8 cellular contexts compared by ENCODE assay signal in genomic region chr14:68807148-68807600, GRCh38. TPM values are rescaled to one million over a fixed set of nuclear protein-coding genes. Genes with fewer than 3 reads are reported as not detected.
DNase-seq lines count a peak whose midpoint lies in the region; ATAC-seq, FAIRE-seq and TF ChIP-seq lines count a peak whose summit lies in the region.

No MANE protein-coding gene starts in this region.

- H3K4me3 Mint-ChIP-seq in activated T-cell treated with anti-CD3 and anti-CD28 coated beads, Interleukin-2, amount 50 U/mL, for 72 hours, result peak overlapping the region; percentile 16 to 18

- H3K9me3 Mint-ChIP-seq in activated naive CD4-positive, alpha-beta T cell treated with anti-CD3 and anti-CD28 coated beads, Interleukin-2, amount 50 U/mL, for 72 hours, result peaks cover 0 to 3% of the 10 kb centered on the region in 2 donors
- H3K9me3 Mint-ChIP-seq in activated T-cell treated with anti-CD3 and anti-CD28 coated beads, Interleukin-2, amount 50 U/mL, for 72 hours, result peaks cover 0 to 1% of the 10 kb centered on the region in 2 donors

- peak in 1 of 2 donors; percentile 52 for ATAC-seq in activated naive CD4-positive, alpha-beta T cell treated with anti-CD3 and anti-CD28 coated beads, Interleukin-2, amount 50 U/mL, for 72 hours
- ATAC-seq in activated T-cell treated with anti-CD3 and anti-CD28 coated beads, Interleukin-2, amount 50 U/mL, for 72 hours (replicated peaks in 1 of 2), result peak in 1 of 2 donors; percentile 20
- peak; percentile 71 for ATAC-seq in left ventricle myocardium superior
- no peak for ATAC-seq in GM21423 (IDR thresholded peaks at IDR 0.05; ENCODE audit: unreplicated experiment)
- no peak for ATAC-seq in HG03135 (IDR thresholded peaks at IDR 0.05; ENCODE audit: unreplicated experiment)

- peaks cover 37% of the 10 kb centered on the region for H3K4me1 Mint-ChIP-seq in activated T-cell treated with anti-CD3 and anti-CD28 coated beads, Interleukin-2, amount 50 U/mL, for 72 hours (ENCODE audit: low read depth)

- peaks cover 3 to 12% of the 10 kb centered on the region in 2 donors for H3K36me3 Mint-ChIP-seq in activated naive CD4-positive, alpha-beta T cell treated with anti-CD3 and anti-CD28 coated beads, Interleukin-2, amount 50 U/mL, for 72 hours
- peaks cover 2 to 9% of the 10 kb centered on the region in 2 donors for H3K36me3 Mint-ChIP-seq in activated T-cell treated with anti-CD3 and anti-CD28 coated beads, Interleukin-2, amount 50 U/mL, for 72 hours (ENCODE audit: insufficient read depth in 2 of 2)

- TF ChIP-seq POLR2A in H54 (IDR thresholded peaks at IDR 0.05; ENCODE audit: low read depth, low read length), result no peak

- peak overlapping the region; percentile 54 for H3K27ac ChIP-seq in skeletal muscle tissue (ENCODE audit: low read depth, low read length)

- peaks cover 13 to 23% (median 19%) of the 10 kb centered on the region in 3 donors for H3K4me1 ChIP-seq in skeletal muscle tissue (ENCODE audit: control insufficient read depth in 3 of 3, insufficient read depth in 3 of 3, low read length in 3 of 3)

- intact Hi-C loops in left ventricle myocardium superior (cut with micrococcal nuclease), result no loop called here

- no peaks in the 10 kb centered on the region for H3K9me3 ChIP-seq in skeletal muscle tissue (ENCODE audit: control insufficient read depth in 3 of 3, low read length in 3 of 3)

- H3K27me3 ChIP-seq in skeletal muscle tissue (ENCODE audit: control insufficient read depth in 3 of 3, insufficient read depth in 3 of 3, low read length in 3 of 3), result no peaks in the 10 kb centered on the region

- FAIRE-seq in H54 (lab: Jason Lieb, UNC), result no peak

- peak overlapping the region in 2 of 3 donors; percentile 6 to 68 for H3K9ac ChIP-seq in skeletal muscle tissue (ENCODE audit: low read depth in 1 of 3, low read length in 3 of 3)

- H3K36me3 ChIP-seq in skeletal muscle tissue (ENCODE audit: control insufficient read depth in 3 of 3, insufficient read depth in 3 of 3, low read length in 3 of 3), result no peaks in the 10 kb centered on the region

- peak overlapping the region; percentile 65 to 86 for H3K27ac Mint-ChIP-seq in activated naive CD4-positive, alpha-beta T cell treated with anti-CD3 and anti-CD28 coated beads, Interleukin-2, amount 50 U/mL, for 72 hours
- no peak overlapping the region for H3K27ac Mint-ChIP-seq in activated T-cell treated with anti-CD3 and anti-CD28 coated beads, Interleukin-2, amount 50 U/mL, for 72 hours

- no peak overlapping the region for H3K4me3 ChIP-seq in skeletal muscle tissue (ENCODE audit: low read length in 3 of 3)

- no peaks in the 10 kb centered on the region for H3K27me3 Mint-ChIP-seq in activated T-cell treated with anti-CD3 and anti-CD28 coated beads, Interleukin-2, amount 50 U/mL, for 72 hours (ENCODE audit: low read depth)

- no peak for DNase-seq in activated naive CD4-positive, alpha-beta T cell treated with anti-CD3 and anti-CD28 coated beads, Interleukin-2, amount 50 U/mL, for 72 hours (ENCODE audit: low spot score in 2 of 2)
- no peak for DNase-seq in activated naive CD4-positive, alpha-beta T cell (lab: John Stamatoyannopoulos, UW)
- peak in 1 of 2 donors; percentile 6 for DNase-seq in activated T-cell treated with anti-CD3 and anti-CD28 coated beads, Interleukin-2, amount 50 U/mL, for 72 hours
- DNase-seq in left ventricle myocardium superior (peak; percentile 56), H54 (ENCODE audit: insufficient read length, low spot score) (no peak)

RNA-seq across cellular contexts. Expression of gene ZFP36L1, which starts 14.3 kb away (rescaled TPM):
- 100 to 1,000 TPM in 1 of 2 donors, 10 to 100 TPM in 1; 73.4 to 158 TPM for total RNA-seq in activated naive CD4-positive, alpha-beta T cell treated with anti-CD3 and anti-CD28 coated beads, Interleukin-2, amount 50 U/mL, for 72 hours
- total RNA-seq in activated T-cell treated with anti-CD3 and anti-CD28 coated beads, Interleukin-2, amount 50 U/mL, for 72 hours, result 10 to 100 TPM; 95.0 TPM
- total RNA-seq in left ventricle myocardium superior, result 49.2 TPM
- 27.7 TPM for total RNA-seq in skeletal muscle tissue
